22 cellular contexts compared by ENCODE assay signal in genomic region chr13:112901951-112902651, GRCh38.
A peak's percentile ranks its signal among the peaks of the same experiment; 100 is the strongest.
DNase-seq lines count a peak whose midpoint lies in the region; ATAC-seq, FAIRE-seq and TF ChIP-seq lines count a peak whose summit lies in the region.
"Had no signal": no experiment of that assay in that cellular context is flagged by ENCODE, and none has a peak within 500 bp of the region (broad histone marks: within the 10 kb centered on the region; RNA-seq: fewer than 3 reads in every experiment).

No MANE protein-coding gene starts in this region.

- H3K79me2 ChIP-seq in H1 (ENCODE audit: control insufficient read depth in 1 of 2, insufficient read depth in 2 of 2, low read length in 2 of 2) = peaks cover 0 to 12% of the 10 kb centered on the region in 2 experiments; a peak in 1 of 4 replicates

- TF ChIP-seq RAD21 in H1 (IDR thresholded peaks at IDR 0.05 in 1 of 2, conservative IDR thresholded peaks at IDR 0.05 in 1 of 2; ENCODE audit: low read depth in 2 of 2, low read length in 2 of 2) = no peak

- H3K79me1 ChIP-seq in H1 (ENCODE audit: low read depth, low read length) = no peaks in the 10 kb centered on the region; the same call in 1 of the 2 replicates

- no peak overlapping the region for H3K9ac ChIP-seq in H1 (replicated peaks in 1 of 4; ENCODE audit: extremely low read depth in 1 of 4, low read depth in 3 of 4, low read length in 3 of 4)
- H3K9ac ChIP-seq: SK-N-SH had no signal

- intact Hi-C loops in right lobe of liver (cut with DNase I) = no loop called here
- intact Hi-C loops in spleen (cut with DNase I; ENCODE audit: low total_unique reads) = no loop called here

- H2AK5ac ChIP-seq in H1 (ENCODE audit: low read depth, low read length) = no peak overlapping the region

- no peak overlapping the region for H3K4ac ChIP-seq in H1 (replicated peaks; ENCODE audit: insufficient read length, low read depth, low read length)

- H3K56ac ChIP-seq in H1 (replicated peaks; ENCODE audit: insufficient read length, low read depth, low read length) = no peak overlapping the region

- FAIRE-seq in H1 (lab: Jason Lieb, UNC) = peak; percentile 79
- FAIRE-seq: D721Med, G401.6, GM12878, RCC 7860 had no signal

- H4K91ac ChIP-seq in H1 (replicated peaks; ENCODE audit: insufficient read length, low read length) = no peak overlapping the region

- H2BK15ac ChIP-seq in H1 (ENCODE audit: low read length) = no peak overlapping the region

- WGBS in H1 (ENCODE audit: extremely low coverage in 1 of 2, insufficient coverage in 1 of 2, insufficient read length in 1 of 2, insufficient replicate concordance in 2 of 2, low coverage in 1 of 2, low lambda C conversion rate in 2 of 2, missing lambda C conversion rate in 1 of 2), 2 experiments = 76% methylated on average over 17 of the region's 17 CpGs; no CpG with 5 or more reads in 1 of the 2 experiments
- 68% methylated on average over 17 of the region's 17 CpGs for WGBS in right lobe of liver (ENCODE audit: insufficient coverage, low coverage, low lambda C conversion rate, missing lambda C conversion rate)
- WGBS in spleen, 5 donors = 79 to 88% (median 85%) methylated on average over 16 to 17 of the region's 17 CpGs

- no peak overlapping the region for H3K4me3 ChIP-seq in H1 (ENCODE audit: extremely low read depth in 1 of 4, insufficient read depth in 2 of 4, low read depth in 3 of 4, low read length in 4 of 4)
- no peak overlapping the region for H3K4me3 ChIP-seq in right lobe of liver
- no peak overlapping the region for H3K4me3 ChIP-seq in spleen
- H3K4me3 ChIP-seq: GM12878 had no signal

- H3K27ac ChIP-seq in H1 (ENCODE audit: low read depth, low read length) (no peak overlapping the region), right lobe of liver (no peak overlapping the region), spleen (no peak overlapping the region)

- TF ChIP-seq EP300 in H1 (IDR thresholded peaks at IDR 0.05; ENCODE audit: borderline replicate concordance in 1 of 2, low read depth in 2 of 2, low read length in 2 of 2) = no peak

- no peak overlapping the region for H2BK5ac ChIP-seq in H1 (ENCODE audit: low read depth, low read length)

- no peaks in the 10 kb centered on the region for H3K9me3 ChIP-seq in H1 (ENCODE audit: insufficient read depth in 2 of 2, low read depth in 1 of 2, low read length in 1 of 2)
- H3K9me3 ChIP-seq in right lobe of liver = no peaks in the 10 kb centered on the region
- H3K9me3 ChIP-seq in spleen = peaks cover 0 to 22% (median 16%) of the 10 kb centered on the region in 8 donors
- H3K9me3 ChIP-seq: SK-N-SH had no signal

- TF ChIP-seq POLR2A in H1 (IDR thresholded peaks at IDR 0.05; ENCODE audit: control extremely low read depth in 1 of 2, low read depth in 2 of 2, low read length in 2 of 2) (no peak), right lobe of liver (IDR thresholded peaks at IDR 0.05) (no peak), spleen (IDR thresholded peaks at IDR 0.05) (no peak)

- no peak overlapping the region for H2BK20ac ChIP-seq in H1 (ENCODE audit: low read length)

- POLR2A ChIA-PET in H1 (lab: Charles Lee; ENCODE audit: partially characterized antibody) = no interaction called here

- peaks cover 14 to 51% (median 27%) of the 10 kb centered on the region in 4 experiments for H3K4me1 ChIP-seq in H1 (replicated peaks in 1 of 4; ENCODE audit: control insufficient read depth in 3 of 4, insufficient read depth in 4 of 4, low read length in 3 of 4)
- H3K4me1 ChIP-seq in right lobe of liver = no peaks in the 10 kb centered on the region
- no peaks in the 10 kb centered on the region for H3K4me1 ChIP-seq in spleen

- TF ChIP-seq CTCF in H1 (IDR thresholded peaks at IDR 0.05; ENCODE audit: control extremely low read depth in 1 of 3, insufficient read depth in 1 of 3, low read depth in 1 of 3, low read length in 3 of 3) (no peak), right lobe of liver (IDR thresholded peaks at IDR 0.05) (no peak), spleen (IDR thresholded peaks at IDR 0.05 in 8 of 11, conservative IDR thresholded peaks at IDR 0.05 in 3 of 11) (no peak)

- H3K27me3 ChIP-seq in H1 (replicated peaks in 1 of 4; ENCODE audit: control insufficient read depth in 3 of 4, extremely low read depth in 1 of 4, insufficient read depth in 3 of 4, low read length in 3 of 4) = no peaks in the 10 kb centered on the region
- no peaks in the 10 kb centered on the region for H3K27me3 ChIP-seq in right lobe of liver
- peaks cover 0 to 26% (median 0%) of the 10 kb centered on the region in 7 donors for H3K27me3 ChIP-seq in spleen (replicated peaks in 1 of 7)

- CTCF ChIA-PET in H1 (lab: Charles Lee; ENCODE audit: partially characterized antibody) = interaction anchor here (1.5 to 2.7 kb wide), 3 partner anchors 9 to 30 kb away, joined by 4 to 12 read pairs (median 5); no protein-coding TSS in a partner anchor

- H3K14ac ChIP-seq in H1 (ENCODE audit: insufficient read length) = no peak overlapping the region

- no peak overlapping the region for H4K5ac ChIP-seq in H1 (ENCODE audit: insufficient read length, low read depth, low read length)

- no peak overlapping the region for H3K18ac ChIP-seq in H1 (ENCODE audit: extremely low read depth, low read length)

- no peak for ATAC-seq in activated CD4-positive, CD25-positive, alpha-beta regulatory T cell treated with anti-CD3 and anti-CD28 coated beads, Interleukin-2, amount 50 U/mL, for 24 hours
- ATAC-seq in right lobe of liver = peak in 3 of 4 donors; percentile 8 to 30 (median 18)
- ATAC-seq in GM18870 (IDR thresholded peaks at IDR 0.05; ENCODE audit: unreplicated experiment) = no peak
- no peak for ATAC-seq in GM21528 (IDR thresholded peaks at IDR 0.05; ENCODE audit: low FRiP score, unreplicated experiment)
- ATAC-seq: GM12878; stimulated activated effector memory CD8-positive, alpha-beta T cell treated with anti-CD3 and anti-CD28 coated beads, Interleukin-12 subunit alpha, Interleukin-12 subunit beta, amount 100 ng/mL, for 72 hours had no signal

- H3K4me2 ChIP-seq in H1 (ENCODE audit: insufficient read depth in 1 of 2, low read depth in 2 of 2, low read length in 2 of 2) = no peak overlapping the region
- H3K4me2 ChIP-seq: SK-N-SH had no signal

- no peak overlapping the region for H4K8ac ChIP-seq in H1 (ENCODE audit: extremely low read depth, insufficient read depth, low read length)

- H2BK12ac ChIP-seq in H1 (ENCODE audit: low read depth, low read length) = no peak overlapping the region

- H3K23me2 ChIP-seq in H1 (ENCODE audit: low read depth, low read length) = no peaks in the 10 kb centered on the region; the same call in 1 of the 2 replicates

- peaks cover 0 to 9% of the 10 kb centered on the region in 2 experiments for H4K20me1 ChIP-seq in H1 (replicated peaks in 1 of 2; ENCODE audit: control insufficient read depth in 1 of 2, insufficient read depth in 2 of 2, low read length in 2 of 2)

- peak; percentile 14 for DNase-seq in activated CD4-positive, CD25-positive, alpha-beta regulatory T cell treated with anti-CD3 and anti-CD28 coated beads, Interleukin-2, amount 50 U/mL, for 72 hours
- no peak for DNase-seq in H1 (ENCODE audit: low read depth in 1 of 2, low spot score in 2 of 2)
- DNase-seq in right lobe of liver = peak in 2 of 3 donors; percentile 36 to 44
- DNase-seq in spleen = peak; percentile 50
- no peak for DNase-seq in NCI-H1105 treated with DMSO at 0.1 percent for 48 hours (lab: John Stamatoyannopoulos, UW)
- DNase-seq: 8988T; activated CD4-positive, alpha-beta T cell treated with anti-CD3 and anti-CD28 coated beads, Interleukin-2, amount 50 U/mL, for 4 hours; activated naive CD4-positive, alpha-beta T cell treated with anti-CD3 and anti-CD28 coated beads, Interleukin-2, amount 50 U/mL, for 16 hours; activated T-cell treated with anti-CD3 and anti-CD28 coated beads for 4 hours; kidney glomerular epithelial cell; NCI-H1092; NCI-H2171 treated with DMSO at 0.1 percent for 48 hours; NCI-H774 had no signal

- H3K36me3 ChIP-seq in H1 (ENCODE audit: control insufficient read depth in 2 of 4, insufficient read depth in 4 of 4, low read length in 3 of 4) (peaks cover 0 to 14% (median 0%) of the 10 kb centered on the region in 4 experiments; a peak in 2 of 8 replicates), right lobe of liver (no peaks in the 10 kb centered on the region), spleen (no peaks in the 10 kb centered on the region)

- no peak overlapping the region for H2BK120ac ChIP-seq in H1 (replicated peaks; ENCODE audit: low read depth, low read length)

- no peak overlapping the region for H3K23ac ChIP-seq in H1 (ENCODE audit: insufficient read length)

- no peak overlapping the region for H2AFZ ChIP-seq in H1 (ENCODE audit: low read length)

TF ChIP-seq in H1, 55 proteins besides CTCF, POLR2A, EP300 and RAD21:
- TF ChIP-seq MAX (IDR thresholded peaks at IDR 0.05) = peak; percentile 20; the same call in 1 of the 2 replicates
- peak; percentile 56; the same call in 1 of the 2 replicates for TF ChIP-seq CREB1 (IDR thresholded peaks at IDR 0.05)
- no peak for TF ChIP-seq TAF7 (optimal IDR thresholded peaks at IDR 0.05; ENCODE audit: borderline replicate concordance, low read depth, low read length)

Comparison
In these comparisons a context has a peak if more than half of its experiments do, and no peak if none do; other contexts are left out.
1. DNase-seq: peak in activated CD4-positive, CD25-positive, alpha-beta regulatory T cell treated with anti-CD3 and anti-CD28 coated beads, Interleukin-2, amount 50 U/mL, for 72 hours (single experiment), right lobe of liver (2 of 3) and spleen (single experiment); none in H1 (0 of 2) and NCI-H1105 treated with DMSO at 0.1 percent for 48 hours (single experiment).
2. ATAC-seq: peak in right lobe of liver (3 of 4); none in activated CD4-positive, CD25-positive, alpha-beta regulatory T cell treated with anti-CD3 and anti-CD28 coated beads, Interleukin-2, amount 50 U/mL, for 24 hours (0 of 2), GM18870 (single experiment) and GM21528 (single experiment).